8 cellular contexts compared by ENCODE assay signal in the genomic region with DNA sequence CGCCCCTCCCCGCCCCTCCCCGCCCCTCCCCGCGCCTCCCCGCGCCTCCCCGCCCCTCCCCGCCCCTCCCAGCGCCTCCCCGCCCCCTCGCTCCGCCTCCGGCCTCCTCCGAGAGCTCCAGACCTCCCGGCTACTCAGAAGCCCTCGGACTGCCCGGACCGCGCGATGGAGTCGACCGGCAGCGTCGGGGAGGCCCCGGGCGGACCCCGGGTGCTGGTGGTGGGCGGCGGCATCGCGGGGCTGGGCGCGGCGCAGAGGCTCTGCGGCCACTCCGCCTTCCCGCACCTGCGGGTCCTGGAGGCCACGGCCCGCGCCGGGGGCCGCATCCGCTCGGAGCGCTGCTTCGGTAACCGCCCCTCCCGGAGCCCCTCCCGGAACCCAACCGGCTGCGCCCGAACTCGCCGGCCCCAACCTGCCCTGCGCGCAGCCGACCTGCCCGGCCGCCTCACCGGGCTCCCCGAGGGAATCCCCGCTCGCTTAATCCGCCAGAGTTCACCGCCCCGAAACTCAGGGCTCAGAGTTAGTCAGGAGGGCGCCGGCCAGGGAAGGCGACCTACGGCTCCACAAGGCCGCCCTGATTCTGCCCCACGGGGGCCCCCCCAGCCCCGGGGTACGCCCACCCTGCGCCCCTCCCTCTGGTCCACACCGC. TPM values are rescaled to one million over a fixed set of nuclear protein-coding genes. Genes with fewer than 3 reads are reported as not detected.
A peak's percentile ranks its signal among the peaks of the same experiment; 100 is the strongest.
DNase-seq lines count a peak whose midpoint lies in the region; ATAC-seq and TF ChIP-seq lines count a peak whose summit lies in the region.

A gene (plus strand): TSS at position 111 of the 649 bp plus-strand sequence. CDS start 55 bp downstream, at position 166.

- H4K5ac ChIP-seq in IMR-90 (ENCODE audit: low read depth, low read length) = peak within 1 kb of the TSS; percentile 50

- DNase-seq in ELF-1 (ENCODE audit: low read depth, low spot score) = peak; percentile 42
- DNase-seq in IMR-90 = peak; percentile 46
- DNase-seq in activated CD4-positive, alpha-beta memory T cell treated with anti-CD3 and anti-CD28 coated beads, Interleukin-2, amount 10 ng/mL, durations not matched to agents 7 days and 5 days = peak; percentile 58
- DNase-seq in mesenchymal stem cell = peak; percentile 64
- no peak for DNase-seq in NCI-H2029 treated with DMSO at 0.1 percent for 48 hours (lab: John Stamatoyannopoulos, UW)

- dilution Hi-C loops in IMR-90 (cut with HindIII; ENCODE audit: low sequenced_read_pairs, unreplicated experiment) = no loop called here

- peak within 1 kb of the TSS; percentile 98 for H2AFZ ChIP-seq in IMR-90 (replicated peaks; ENCODE audit: low read length, poor library complexity)
- peak within 1 kb of the TSS; percentile 92 for H2AFZ ChIP-seq in mesenchymal stem cell (ENCODE audit: low read depth, low read length)

- H3K27me3 ChIP-seq in IMR-90 (ENCODE audit: control insufficient read depth, insufficient read depth, low read length) (no peaks in the 10 kb centered on the region), endocrine pancreas (ENCODE audit: control insufficient read depth, insufficient read depth, low read length) (no peaks in the 10 kb centered on the region), mesenchymal stem cell (ENCODE audit: control insufficient read depth in 1 of 2, insufficient read depth in 1 of 2, low read length in 2 of 2) (no peaks in the 10 kb centered on the region)

- peak within 1 kb of the TSS; percentile 49 for H2AK5ac ChIP-seq in IMR-90 (ENCODE audit: low read depth, low read length)
- H2AK5ac ChIP-seq in mesenchymal stem cell (ENCODE audit: low read length, severe bottlenecking) = peak within 1 kb of the TSS; percentile 6

- H3K27ac ChIP-seq in IMR-90 (ENCODE audit: insufficient read depth, low read length) (peak within 1 kb of the TSS; percentile 33), mesenchymal stem cell (ENCODE audit: low read length, poor library complexity, severe bottlenecking) (no peak within 1 kb of the TSS)

- peak within 1 kb of the TSS; percentile 35; the same call in 1 of the 2 replicates for H3K56ac ChIP-seq in IMR-90 (ENCODE audit: extremely low read depth, insufficient read depth, low read length)

- no TSS peak for BruUV-seq in IMR-90 (replicated peaks; lab: Mats Ljungman, UMichigan)

- POLR2A ChIA-PET in IMR-90 (lab: Charles Lee; ENCODE audit: unreplicated experiment) = no interaction called here
- POLR2A ChIA-PET in activated CD4-positive, alpha-beta memory T cell treated with anti-CD3 and anti-CD28 coated beads, Interleukin-2, amount 10 ng/mL, durations not matched to agents 7 days and 5 days (lab: Charles Lee) = interaction anchor here (1.1 to 6.2 kb wide), 3 partner anchors 11 to 26 kb away, joined by 3 to 68 read pairs (median 8); a partner anchor contains a TSS

- H3K14ac ChIP-seq in IMR-90 (replicated peaks; ENCODE audit: low read depth, low read length) = peak within 1 kb of the TSS; percentile 31; the same call in 1 of the 2 replicates
- H3K14ac ChIP-seq in mesenchymal stem cell (ENCODE audit: low read length in 2 of 2) = peak within 1 kb of the TSS in 1 of 2 experiments; percentile 84

- 0 out of 2 replicates have a peak within 1 kb of the TSS, but pooled peaks have one; percentile 45 for H4K91ac ChIP-seq in IMR-90 (ENCODE audit: insufficient read depth, low read depth, low read length)
- H4K91ac ChIP-seq in mesenchymal stem cell (ENCODE audit: low read length) = peak within 1 kb of the TSS; percentile 78

- H3K9me3 Mint-ChIP-seq in activated CD4-positive, alpha-beta memory T cell treated with anti-CD3 and anti-CD28 coated beads, Interleukin-2, amount 10 ng/mL, durations not matched to agents 7 days and 5 days = no peaks in the 10 kb centered on the region
- no peaks in the 10 kb centered on the region for H3K9me3 Mint-ChIP-seq in stimulated activated naive CD8-positive, alpha-beta T cell treated with anti-CD3 and anti-CD28 coated beads, Interleukin-15, Interleukin-2, amounts not matched to agents 100 ng/mL and 50 ng/mL, for 24 hours

- in situ Hi-C loops in IMR-90 (cut with MboI; ENCODE audit: low sequenced_read_pairs) = no loop called here

- H4K8ac ChIP-seq in IMR-90 (ENCODE audit: low read depth in 2 of 2, low read length in 2 of 2) (peak within 1 kb of the TSS; percentile 60 to 66; a peak in 2 of 4 replicates), mesenchymal stem cell (ENCODE audit: low read length) (peak within 1 kb of the TSS; percentile 81)

- no peaks in the 10 kb centered on the region for H3K36me3 Mint-ChIP-seq in activated CD4-positive, alpha-beta memory T cell treated with anti-CD3 and anti-CD28 coated beads, Interleukin-2, amount 10 ng/mL, durations not matched to agents 7 days and 5 days (ENCODE audit: low read depth)
- H3K36me3 Mint-ChIP-seq in stimulated activated naive CD8-positive, alpha-beta T cell treated with anti-CD3 and anti-CD28 coated beads, Interleukin-15, Interleukin-2, amounts not matched to agents 100 ng/mL and 50 ng/mL, for 24 hours (ENCODE audit: low read depth) = no peaks in the 10 kb centered on the region

- H3K18ac ChIP-seq in IMR-90 (ENCODE audit: low read depth, low read length) = no peak within 1 kb of the TSS
- H3K18ac ChIP-seq in mesenchymal stem cell (ENCODE audit: low read depth in 1 of 2, low read length in 2 of 2) = peak within 1 kb of the TSS; percentile 84 to 88

- no peak for TF ChIP-seq CTCF in IMR-90 (conservative IDR thresholded peaks at IDR 0.05; ENCODE audit: low read depth, low read length)

- no peak for TF ChIP-seq POLR2A in IMR-90 (IDR thresholded peaks at IDR 0.05; ENCODE audit: low read depth, low read length)

- peaks cover 5% of the 10 kb centered on the region for H3K4me1 ChIP-seq in IMR-90 (ENCODE audit: control insufficient read depth, insufficient read depth, low read length)
- no peaks in the 10 kb centered on the region for H3K4me1 ChIP-seq in endocrine pancreas (ENCODE audit: control insufficient read depth, insufficient read depth, low read length)
- H3K4me1 ChIP-seq in mesenchymal stem cell (ENCODE audit: control insufficient read depth, insufficient read depth, low read depth, low read length) = peaks cover 22% of the 10 kb centered on the region

- intact Hi-C loops in IMR-90 (cut with micrococcal nuclease) = loop anchor here (10.0 kb wide), 1 partner anchor 54 kb away; no protein-coding TSS in a partner anchor

- WGBS in IMR-90 (ENCODE audit: extremely low coverage in 2 of 2, insufficient read length in 1 of 2), 2 experiments = 1% methylated on average over 35 of the region's 78 CpGs; no CpG with 5 or more reads in 1 of the 2 experiments
- WGBS in mesenchymal stem cell = 8% methylated on average over 57 of the region's 78 CpGs

- H3K9me3 ChIP-seq in IMR-90 (ENCODE audit: control insufficient read depth, insufficient read depth, low read length) (no peaks in the 10 kb centered on the region), endocrine pancreas (ENCODE audit: control insufficient read depth, low read length) (no peaks in the 10 kb centered on the region), mesenchymal stem cell (ENCODE audit: control insufficient read depth, low read length) (no peaks in the 10 kb centered on the region)

- H3K4me2 ChIP-seq in IMR-90 (ENCODE audit: low read depth, low read length) = peak within 1 kb of the TSS; percentile 87
- H3K4me2 ChIP-seq in mesenchymal stem cell (ENCODE audit: low read length, poor library complexity, severe bottlenecking) = peak within 1 kb of the TSS; percentile 99

- peak within 1 kb of the TSS in 1 of 2 experiments; percentile 70 for H2BK12ac ChIP-seq in mesenchymal stem cell (ENCODE audit: low read length in 2 of 2)

- H3K23ac ChIP-seq in IMR-90 (ENCODE audit: low read depth, low read length) = peak within 1 kb of the TSS; percentile 76; the same call in 1 of the 2 replicates
- peak within 1 kb of the TSS in 1 of 2 experiments; percentile 97 for H3K23ac ChIP-seq in mesenchymal stem cell (ENCODE audit: low read length in 2 of 2)

- peaks cover 14% of the 10 kb centered on the region for H3K4me1 Mint-ChIP-seq in activated CD4-positive, alpha-beta memory T cell treated with anti-CD3 and anti-CD28 coated beads, Interleukin-2, amount 10 ng/mL, durations not matched to agents 7 days and 5 days
- peaks cover 7% of the 10 kb centered on the region for H3K4me1 Mint-ChIP-seq in stimulated activated naive CD8-positive, alpha-beta T cell treated with anti-CD3 and anti-CD28 coated beads, Interleukin-15, Interleukin-2, amounts not matched to agents 100 ng/mL and 50 ng/mL, for 24 hours (ENCODE audit: low read depth)

- peak within 1 kb of the TSS; percentile 73 for H3K9ac ChIP-seq in IMR-90 (ENCODE audit: low read depth, low read length)
- H3K9ac ChIP-seq in endocrine pancreas (ENCODE audit: control insufficient read depth, insufficient read depth, low read length) = peak within 1 kb of the TSS; percentile 48
- H3K9ac ChIP-seq in mesenchymal stem cell (ENCODE audit: low read length) = peak within 1 kb of the TSS; percentile 79

- peak within 1 kb of the TSS; percentile 93 for H3K4me3 ChIP-seq in IMR-90 (ENCODE audit: insufficient read depth, low read depth, low read length)
- no peak within 1 kb of the TSS for H3K4me3 ChIP-seq in endocrine pancreas (ENCODE audit: control insufficient read depth, insufficient read depth, low read length)
- H3K4me3 ChIP-seq in mesenchymal stem cell (ENCODE audit: insufficient read depth in 1 of 2, low read depth in 1 of 2, low read length in 2 of 2) = peak within 1 kb of the TSS; percentile 81 to 93

- peaks cover 5% of the 10 kb centered on the region for H3K36me3 ChIP-seq in IMR-90 (ENCODE audit: control insufficient read depth, insufficient read depth, low read length)
- no peaks in the 10 kb centered on the region for H3K36me3 ChIP-seq in endocrine pancreas (ENCODE audit: control insufficient read depth, insufficient read depth, low read length)
- peaks cover 14 to 19% of the 10 kb centered on the region in 2 experiments for H3K36me3 ChIP-seq in mesenchymal stem cell (ENCODE audit: control insufficient read depth in 1 of 2, insufficient read depth in 2 of 2, low read depth in 1 of 2, low read length in 2 of 2)

- H4K20me1 ChIP-seq in IMR-90 (ENCODE audit: insufficient read depth, low read length) = no peaks in the 10 kb centered on the region

- peak within 1 kb of the TSS; percentile 35 for H3K27ac Mint-ChIP-seq in activated CD4-positive, alpha-beta memory T cell treated with anti-CD3 and anti-CD28 coated beads, Interleukin-2, amount 10 ng/mL, durations not matched to agents 7 days and 5 days
- peak within 1 kb of the TSS; percentile 11 for H3K27ac Mint-ChIP-seq in stimulated activated naive CD8-positive, alpha-beta T cell treated with anti-CD3 and anti-CD28 coated beads, Interleukin-15, Interleukin-2, amounts not matched to agents 100 ng/mL and 50 ng/mL, for 24 hours

- H3K4me3 Mint-ChIP-seq in activated CD4-positive, alpha-beta memory T cell treated with anti-CD3 and anti-CD28 coated beads, Interleukin-2, amount 10 ng/mL, durations not matched to agents 7 days and 5 days = peak within 1 kb of the TSS; percentile 77
- peak within 1 kb of the TSS; percentile 76 for H3K4me3 Mint-ChIP-seq in stimulated activated naive CD8-positive, alpha-beta T cell treated with anti-CD3 and anti-CD28 coated beads, Interleukin-15, Interleukin-2, amounts not matched to agents 100 ng/mL and 50 ng/mL, for 24 hours

- H3K27me3 Mint-ChIP-seq in activated CD4-positive, alpha-beta memory T cell treated with anti-CD3 and anti-CD28 coated beads, Interleukin-2, amount 10 ng/mL, durations not matched to agents 7 days and 5 days = peaks cover 7% of the 10 kb centered on the region
- no peaks in the 10 kb centered on the region for H3K27me3 Mint-ChIP-seq in stimulated activated naive CD8-positive, alpha-beta T cell treated with anti-CD3 and anti-CD28 coated beads, Interleukin-15, Interleukin-2, amounts not matched to agents 100 ng/mL and 50 ng/mL, for 24 hours

- H3K4ac ChIP-seq in IMR-90 (ENCODE audit: low read depth, low read length) (peak within 1 kb of the TSS; percentile 47), mesenchymal stem cell (ENCODE audit: low read depth in 1 of 2, low read length in 2 of 2) (peak within 1 kb of the TSS; percentile 74 to 85)

- CTCF ChIA-PET in IMR-90 (lab: Yijun Ruan, JAX) = no interaction called here
- CTCF ChIA-PET in activated CD4-positive, alpha-beta memory T cell treated with anti-CD3 and anti-CD28 coated beads, Interleukin-2, amount 10 ng/mL, durations not matched to agents 7 days and 5 days (lab: Charles Lee) = interaction anchor here (1.4 kb wide), 1 partner anchor 9 kb away, joined by 3 read pairs; no protein-coding TSS in a partner anchor

- peaks cover 8% of the 10 kb centered on the region; the same call in 1 of the 2 replicates for H3K9me1 ChIP-seq in IMR-90 (ENCODE audit: insufficient read depth, low read length)

- H2BK5ac ChIP-seq in IMR-90 (ENCODE audit: low read depth, low read length, poor library complexity, severe bottlenecking) (peak within 1 kb of the TSS; percentile 18), mesenchymal stem cell (ENCODE audit: low read depth, low read length, poor library complexity, severe bottlenecking) (peak within 1 kb of the TSS; percentile 63)

- TF ChIP-seq RAD21 in IMR-90 (IDR thresholded peaks at IDR 0.05; ENCODE audit: low read length) = no peak

- H2AK9ac ChIP-seq in IMR-90 (replicated peaks; ENCODE audit: low read depth, low read length, poor library complexity) = peak within 1 kb of the TSS; percentile 86

- ATAC-seq in GM21515 (IDR thresholded peaks at IDR 0.05; ENCODE audit: unreplicated experiment) = peak; percentile 54
- peak; percentile 85 for ATAC-seq in IMR-90 (ENCODE audit: low read depth)

- H2BK15ac ChIP-seq in IMR-90 (ENCODE audit: low read depth, low read length) (no peak within 1 kb of the TSS), mesenchymal stem cell (ENCODE audit: low read depth, poor library complexity, severe bottlenecking) (peak within 1 kb of the TSS; percentile 95)

- H3K79me1 ChIP-seq in IMR-90 (ENCODE audit: low read depth in 1 of 2, low read length in 2 of 2) (peaks cover 0 to 10% of the 10 kb centered on the region in 2 experiments; a peak in 3 of 4 replicates), mesenchymal stem cell (replicated peaks; ENCODE audit: low read length, poor library complexity, severe bottlenecking) (peaks cover 10% of the 10 kb centered on the region)

- H2BK120ac ChIP-seq in IMR-90 (ENCODE audit: low read depth, low read length) = no peak within 1 kb of the TSS
- H2BK120ac ChIP-seq in mesenchymal stem cell (ENCODE audit: low read depth, low read length) = peak within 1 kb of the TSS; percentile 71

- no peak within 1 kb of the TSS for H2BK20ac ChIP-seq in IMR-90 (ENCODE audit: low read depth, low read length)

RNA-seq across cellular contexts. Expression of the gene that starts here (rescaled TPM):
- 3.6 and 3.8 TPM in 2 replicates for total RNA-seq in IMR-90 (2012; rRNA removed)
- 4.3 and 4.5 TPM in 2 replicates for polyA plus RNA-seq in IMR-90 (2012; rRNA removed)
- 3.9 and 4.4 TPM in 2 replicates for polyA plus RNA-seq in IMR-90 (2012; cell fraction: cytosol; rRNA removed)
- polyA plus RNA-seq in IMR-90 (2012; cell fraction: nucleus; rRNA removed; ENCODE audit: low replicate concordance) = 6.7 and 12.6 TPM in 2 replicates
- 1 to 10 TPM; 5.9 to 7.8 TPM for total RNA-seq in activated CD4-positive, alpha-beta memory T cell treated with anti-CD3 and anti-CD28 coated beads, Interleukin-2, amount 10 ng/mL, durations not matched to agents 7 days and 5 days
- polyA plus RNA-seq in mesenchymal stem cell (2013, experiment 1 of 2) = 4.3 TPM
- 4.0 TPM for polyA plus RNA-seq in mesenchymal stem cell (2013, experiment 2 of 2)
